Comparison of ENCODE assay signal across 8 cellular contexts in genomic region chr16:29815793-29816693, GRCh38. TPM values are rescaled to one million over a fixed set of nuclear protein-coding genes. Genes with fewer than 3 reads are reported as not detected.
DNase-seq lines count a peak whose midpoint lies in the region; ATAC-seq and TF ChIP-seq lines count a peak whose summit lies in the region.

PAGR1 (plus strand) TSS chr16:29816152; CDS start chr16:29816526, 374 bp downstream.

- H3K27me3 ChIP-seq in heart left ventricle (peaks cover 0 to 4% (median 0%) of the 10 kb centered on the region in 9 donors), upper lobe of right lung (no peaks in the 10 kb centered on the region)

- H3K27ac ChIP-seq in adipose tissue (ENCODE audit: low read depth, low read length), result peak within 1 kb of the TSS; percentile 34
- peak within 1 kb of the TSS; percentile 84 to 97 (median 93) for H3K27ac ChIP-seq in heart left ventricle
- peak within 1 kb of the TSS; percentile 94 for H3K27ac ChIP-seq in upper lobe of right lung

- ATAC-seq in HG02763 (IDR thresholded peaks at IDR 0.05; ENCODE audit: unreplicated experiment) (peak; percentile 60), heart left ventricle (peak; percentile 80 to 89 (median 86)), upper lobe of right lung (peak; percentile 85)

- peak; percentile 92 for TF ChIP-seq CTCF in GM12873 (IDR thresholded peaks at IDR 0.05; ENCODE audit: insufficient read depth, low read depth, low read length, missing control alignments)
- peak; percentile 82 to 98 (median 91) for TF ChIP-seq CTCF in heart left ventricle (IDR thresholded peaks at IDR 0.05)
- peak; percentile 84 for TF ChIP-seq CTCF in upper lobe of right lung (IDR thresholded peaks at IDR 0.05)

- H3K9me3 ChIP-seq in heart left ventricle (no peaks in the 10 kb centered on the region), upper lobe of right lung (no peaks in the 10 kb centered on the region)

- peak in 1 of 2 donors; percentile 60 for TF ChIP-seq POLR2A in heart left ventricle (IDR thresholded peaks at IDR 0.05)

- WGBS in adipose tissue, 3 donors, result 0 to 1% (median 1%) methylated on average over 57 to 70 of the region's 70 CpGs
- 0 to 1% (median 0%) methylated on average over 42 to 70 of the region's 70 CpGs for WGBS in heart left ventricle, 4 donors

- peak within 1 kb of the TSS; percentile 45 to 91 (median 74) for H3K4me3 ChIP-seq in heart left ventricle
- peak within 1 kb of the TSS; percentile 83 for H3K4me3 ChIP-seq in upper lobe of right lung

- peak; percentile 94 for DNase-seq in NCI-H1417 treated with DMSO at 0.1 percent for 48 hours (lab: John Stamatoyannopoulos, UW)
- peak; percentile 98 for DNase-seq in T follicular helper cell (ENCODE audit: low read depth)
- peak; percentile 97 to 99 (median 99) for DNase-seq in heart left ventricle
- peak; percentile 96 to 100 (median 98) for DNase-seq in posterior cingulate gyrus
- peak; percentile 99 for DNase-seq in upper lobe of right lung

- H3K4me1 ChIP-seq in heart left ventricle (peaks cover 3 to 71% (median 51%) of the 10 kb centered on the region in 12 donors), upper lobe of right lung (peaks cover 44% of the 10 kb centered on the region)

- intact Hi-C loops in heart left ventricle (cut with DNase I) (loop anchor here in 6 of 10 donors (5.0 to 10.0 kb wide), 4 partner anchors 46 to 189 kb away; partner anchors contain the start of genes CDIPT (in 3 of the 6), HIRIP3 (in 1 of the 6) and INO80E (in 1 of the 6)), posterior cingulate gyrus (cut with DNase I) (loop anchor here (1.0 to 10.0 kb wide), 3 partner anchors 47 to 206 kb away; partner anchors contain the start of genes C16orf92, CDIPT, HIRIP3 and INO80E), upper lobe of right lung (cut with DNase I) (no loop called here)

- H3K36me3 ChIP-seq in heart left ventricle (peaks cover 0 to 20% (median 15%) of the 10 kb centered on the region in 9 donors), upper lobe of right lung (peaks cover 10% of the 10 kb centered on the region)

RNA-seq across cellular contexts. Expression of gene PAGR1, which starts in this region (rescaled TPM):
- polyA plus RNA-seq in adipose tissue (10 to 100 TPM; 15.2 to 33.3 (median 18.5) TPM), heart left ventricle (10 to 100 TPM; 29.2 to 32.9 TPM)
- total RNA-seq in heart left ventricle (10 to 100 TPM; 10.8 to 23.9 (median 12.6) TPM), upper lobe of right lung (15.2 TPM)

Comparison
In these comparisons a context has a peak if more than half of its experiments do, and no peak if none do; other contexts are left out.
1. Peak in every context shown above with its lines: DNase-seq, ATAC-seq, H3K4me3 ChIP-seq and H3K27ac ChIP-seq.
2. H3K27ac ChIP-seq: peak in every context shown above with its lines; median percentile 94 in upper lobe of right lung; 93 in heart left ventricle; 34 in adipose tissue.